Comparison of ENCODE assay signal across 1 cellular context in genomic region chr2:63827749-63828148, GRCh38.
TF ChIP-seq lines count a peak whose summit lies in the region.

No MANE protein-coding gene starts in this region.

TF ChIP-seq in A549, 52 proteins besides CTCF, POLR2A, EP300 and RAD21:
- TF ChIP-seq, protein P1, sequence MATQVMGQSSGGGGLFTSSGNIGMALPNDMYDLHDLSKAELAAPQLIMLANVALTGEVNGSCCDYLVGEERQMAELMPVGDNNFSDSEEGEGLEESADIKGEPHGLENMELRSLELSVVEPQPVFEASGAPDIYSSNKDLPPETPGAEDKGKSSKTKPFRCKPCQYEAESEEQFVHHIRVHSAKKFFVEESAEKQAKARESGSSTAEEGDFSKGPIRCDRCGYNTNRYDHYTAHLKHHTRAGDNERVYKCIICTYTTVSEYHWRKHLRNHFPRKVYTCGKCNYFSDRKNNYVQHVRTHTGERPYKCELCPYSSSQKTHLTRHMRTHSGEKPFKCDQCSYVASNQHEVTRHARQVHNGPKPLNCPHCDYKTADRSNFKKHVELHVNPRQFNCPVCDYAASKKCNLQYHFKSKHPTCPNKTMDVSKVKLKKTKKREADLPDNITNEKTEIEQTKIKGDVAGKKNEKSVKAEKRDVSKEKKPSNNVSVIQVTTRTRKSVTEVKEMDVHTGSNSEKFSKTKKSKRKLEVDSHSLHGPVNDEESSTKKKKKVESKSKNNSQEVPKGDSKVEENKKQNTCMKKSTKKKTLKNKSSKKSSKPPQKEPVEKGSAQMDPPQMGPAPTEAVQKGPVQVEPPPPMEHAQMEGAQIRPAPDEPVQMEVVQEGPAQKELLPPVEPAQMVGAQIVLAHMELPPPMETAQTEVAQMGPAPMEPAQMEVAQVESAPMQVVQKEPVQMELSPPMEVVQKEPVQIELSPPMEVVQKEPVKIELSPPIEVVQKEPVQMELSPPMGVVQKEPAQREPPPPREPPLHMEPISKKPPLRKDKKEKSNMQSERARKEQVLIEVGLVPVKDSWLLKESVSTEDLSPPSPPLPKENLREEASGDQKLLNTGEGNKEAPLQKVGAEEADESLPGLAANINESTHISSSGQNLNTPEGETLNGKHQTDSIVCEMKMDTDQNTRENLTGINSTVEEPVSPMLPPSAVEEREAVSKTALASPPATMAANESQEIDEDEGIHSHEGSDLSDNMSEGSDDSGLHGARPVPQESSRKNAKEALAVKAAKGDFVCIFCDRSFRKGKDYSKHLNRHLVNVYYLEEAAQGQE (IDR thresholded peaks at IDR 0.05) = no peak
- TF ChIP-seq HDAC2 (IDR thresholded peaks at IDR 0.05) (no peak), GATA3 (IDR thresholded peaks at IDR 0.05; ENCODE audit: borderline replicate concordance) (no peak), CHD2 (IDR thresholded peaks at IDR 0.05; ENCODE audit: low read length, partially characterized antibody) (no peak), ZC3H11A (IDR thresholded peaks at IDR 0.05) (no peak), TP53 (CRISPR knock-in tag; IDR thresholded peaks at IDR 0.05) (no peak), RNF2 (IDR thresholded peaks at IDR 0.05; ENCODE audit: borderline replicate concordance, low read depth) (no peak), HOXB5 (CRISPR knock-in tag; IDR thresholded peaks at IDR 0.05) (no peak), FOSB (CRISPR knock-in tag; IDR thresholded peaks at IDR 0.05) (no peak), JUNB (IDR thresholded peaks at IDR 0.05) (no peak), NPAS2 (CRISPR knock-in tag; IDR thresholded peaks at IDR 0.05; ENCODE audit: borderline replicate concordance) (no peak), MAFK (IDR thresholded peaks at IDR 0.05; ENCODE audit: partially characterized antibody) (no peak), FOSL2 (IDR thresholded peaks at IDR 0.05) (no peak), FOSL2 (CRISPR knock-in tag; IDR thresholded peaks at IDR 0.05) (no peak)
